27 cellular contexts compared by ENCODE assay signal in the genomic region with DNA sequence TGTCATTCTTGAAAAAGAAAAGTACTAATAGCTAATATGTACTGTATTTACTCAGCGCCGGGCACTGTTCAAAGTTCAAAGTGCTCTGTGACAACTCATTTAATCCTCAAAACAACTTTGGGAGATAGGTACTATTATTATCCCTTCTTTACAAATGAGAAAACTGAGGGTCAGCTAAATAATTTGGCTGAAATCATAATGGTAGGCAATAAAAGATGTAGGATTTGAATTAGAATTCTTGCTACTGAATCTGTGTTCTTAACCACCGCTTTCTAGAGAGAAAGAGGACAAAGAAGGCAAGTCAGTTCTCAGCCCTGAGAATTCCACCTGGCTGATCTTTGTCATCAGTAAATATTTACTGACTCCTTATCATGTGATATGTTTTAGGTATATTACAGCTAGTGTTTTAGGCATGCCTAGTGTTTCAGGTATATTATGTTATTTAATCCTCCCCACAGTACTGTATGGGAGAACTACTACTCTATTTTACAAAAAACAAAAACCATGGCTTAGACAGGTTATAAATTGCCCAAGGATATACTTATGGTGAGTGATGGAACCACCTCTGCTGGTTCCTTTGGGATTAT.
DNase-seq lines count a peak whose midpoint lies in the region; ATAC-seq, FAIRE-seq and TF ChIP-seq lines count a peak whose summit lies in the region.
"Had no signal": no experiment of that assay in that cellular context is flagged by ENCODE, and none has a peak within 500 bp of the region (broad histone marks: within the 10 kb centered on the region; RNA-seq: fewer than 3 reads in every experiment).

No MANE protein-coding gene starts in this region.

- H3K4me3 ChIP-seq in astrocyte (ENCODE audit: insufficient read depth, low read depth, low read length) (no peak overlapping the region), mucosa of descending colon (no peak overlapping the region)
- H3K4me3 ChIP-seq: dorsolateral prefrontal cortex, gastroesophageal sphincter, lung had no signal

- no peaks in the 10 kb centered on the region for H3K9me3 ChIP-seq in astrocyte (ENCODE audit: insufficient read depth, low read depth, low read length)
- H3K9me3 ChIP-seq in mucosa of descending colon: no peaks in the 10 kb centered on the region
- H3K9me3 ChIP-seq: gastroesophageal sphincter, SK-N-SH had no signal

- peak overlapping the region; percentile 64 for H3K27ac Mint-ChIP-seq in astrocyte (ENCODE audit: unreplicated experiment)
- no peak overlapping the region for H3K27ac Mint-ChIP-seq in activated naive CD4-positive, alpha-beta T cell treated with anti-CD3 and anti-CD28 coated beads for 36 hours
- H3K27ac Mint-ChIP-seq: CD4-positive, CD25-positive, alpha-beta regulatory T cell; nephron progenitor cell; T-helper 1 cell treated with Interleukin-12 subunit alpha and Interleukin-12 subunit beta and Interleukin-4 antibody, amounts not matched to agents 30 μg/mL and 1 μg/mL, for 36 hours had no signal

- peaks cover 39% of the 10 kb centered on the region for H3K4me1 Mint-ChIP-seq in astrocyte (ENCODE audit: low read depth, unreplicated experiment)
- H3K4me1 Mint-ChIP-seq in activated naive CD4-positive, alpha-beta T cell treated with anti-CD3 and anti-CD28 coated beads for 36 hours (ENCODE audit: low read depth): no peaks in the 10 kb centered on the region
- H3K4me1 Mint-ChIP-seq: CD4-positive, CD25-positive, alpha-beta regulatory T cell had no signal

- H3K27me3 ChIP-seq in astrocyte (ENCODE audit: insufficient read depth, low read length): no peaks in the 10 kb centered on the region
- H3K27me3 ChIP-seq: dorsolateral prefrontal cortex, gastroesophageal sphincter had no signal

- DNase-seq in DMS53 (lab: John Stamatoyannopoulos, UW) (peak; percentile 63), astrocyte (ENCODE audit: low read depth) (no peak), mucosa of descending colon (peak in 1 of 3 donors; percentile 59), NCI-H2107 treated with DMSO at 0.1 percent for 48 hours (lab: John Stamatoyannopoulos, UW; ENCODE audit: unreplicated experiment) (no peak), NCI-H446 (lab: John Stamatoyannopoulos, UW) (no peak), NCI-H82 (lab: John Stamatoyannopoulos, UW) (no peak)
- no peak for DNase-seq in activated naive CD4-positive, alpha-beta T cell treated with anti-CD3 and anti-CD28 coated beads for 36 hours
- DNase-seq: activated effector memory CD4-positive, alpha-beta T cell treated with anti-CD3 and anti-CD28 coated beads, Interleukin-2, amount 50 U/mL, for 16 hours; activated T-cell treated with anti-CD3 and anti-CD28 coated beads for 4 hours; CD4-positive, CD25-positive, alpha-beta regulatory T cell; cerebellar nuclear complex; dorsolateral prefrontal cortex; MV-4-11; NCI-H1436 treated with DMSO at 0.1 percent for 48 hours; NCI-H526; nephron progenitor cell; SK-N-SH; stimulated activated CD4-positive, alpha-beta T cell treated with anti-CD3 and anti-CD28 coated beads, Interleukin-15, amount 100 ng/mL, for 24 hours; stimulated activated naive CD4-positive, alpha-beta T cell treated with Interleukin-2 at 50 U/mL for 16 hours had no signal

- TF ChIP-seq CTCF in C4-2B (conservative IDR thresholded peaks at IDR 0.05) (no peak), astrocyte (IDR thresholded peaks at IDR 0.05; ENCODE audit: insufficient read depth, low read depth, low read length) (no peak), mucosa of descending colon (IDR thresholded peaks at IDR 0.05) (no peak)

- peak; percentile 65 for ATAC-seq in mucosa of descending colon
- ATAC-seq: gastroesophageal sphincter, sciatic nerve had no signal

- no peak overlapping the region for H2AFZ ChIP-seq in astrocyte (ENCODE audit: low read depth, low read length)
- H2AFZ ChIP-seq: parathyroid adenoma had no signal

- peaks cover 6% of the 10 kb centered on the region for H3K4me1 ChIP-seq in astrocyte (ENCODE audit: insufficient read depth, low read length)
- H3K4me1 ChIP-seq in mucosa of descending colon (ENCODE audit: low read depth): peaks cover 11% of the 10 kb centered on the region
- H3K4me1 ChIP-seq: parathyroid adenoma had no signal

- FAIRE-seq in astrocyte (lab: Jason Lieb, UNC): no peak
- FAIRE-seq: keratinocyte had no signal

- H3K27me3 Mint-ChIP-seq in astrocyte (ENCODE audit: low read depth, unreplicated experiment): no peaks in the 10 kb centered on the region
- peaks cover 5% of the 10 kb centered on the region for H3K27me3 Mint-ChIP-seq in activated naive CD4-positive, alpha-beta T cell treated with anti-CD3 and anti-CD28 coated beads for 36 hours (ENCODE audit: low read depth)

- no peak overlapping the region for H3K4me2 ChIP-seq in astrocyte (ENCODE audit: low read length)
- H3K4me2 ChIP-seq: SK-N-SH had no signal

- intact Hi-C loops in mucosa of descending colon (cut with DNase I, micrococcal nuclease): no loop called here
- intact Hi-C loops in activated naive CD4-positive, alpha-beta T cell treated with anti-CD3 and anti-CD28 coated beads for 36 hours (cut with micrococcal nuclease): no loop called here

- no peaks in the 10 kb centered on the region for H4K20me1 ChIP-seq in astrocyte (ENCODE audit: insufficient read depth, low read length)

- no peaks in the 10 kb centered on the region for H3K79me2 ChIP-seq in astrocyte (ENCODE audit: insufficient read depth, low read length)
- H3K79me2 ChIP-seq: parathyroid adenoma had no signal

- H3K36me3 ChIP-seq in astrocyte (ENCODE audit: insufficient read depth, low read length) (no peaks in the 10 kb centered on the region), mucosa of descending colon (ENCODE audit: low read depth) (no peaks in the 10 kb centered on the region)
- H3K36me3 ChIP-seq: gastroesophageal sphincter had no signal

- H3K27ac ChIP-seq in C4-2B (peak overlapping the region; percentile 39; the same call in 1 of the 2 replicates), astrocyte (ENCODE audit: low read depth, low read length) (no peak overlapping the region)
- H3K27ac ChIP-seq: gastroesophageal sphincter, parathyroid adenoma, RWPE1 had no signal

- H3K4me3 Mint-ChIP-seq in astrocyte (ENCODE audit: unreplicated experiment): no peak overlapping the region
- no peak overlapping the region for H3K4me3 Mint-ChIP-seq in activated naive CD4-positive, alpha-beta T cell treated with anti-CD3 and anti-CD28 coated beads for 36 hours
- H3K4me3 Mint-ChIP-seq: CD4-positive, CD25-positive, alpha-beta regulatory T cell; nephron progenitor cell; T-helper 1 cell treated with Interleukin-12 subunit alpha and Interleukin-12 subunit beta and Interleukin-4 antibody, amounts not matched to agents 30 μg/mL and 1 μg/mL, for 36 hours had no signal

- H3K9ac ChIP-seq in astrocyte (ENCODE audit: low read length): no peak overlapping the region
- H3K9ac ChIP-seq: parathyroid adenoma, SK-N-SH had no signal

- H3K9me3 Mint-ChIP-seq in astrocyte (ENCODE audit: unreplicated experiment): no peaks in the 10 kb centered on the region
- no peaks in the 10 kb centered on the region for H3K9me3 Mint-ChIP-seq in activated naive CD4-positive, alpha-beta T cell treated with anti-CD3 and anti-CD28 coated beads for 36 hours
- H3K9me3 Mint-ChIP-seq: nephron progenitor cell; T-helper 1 cell treated with Interleukin-12 subunit alpha and Interleukin-12 subunit beta and Interleukin-4 antibody, amounts not matched to agents 30 μg/mL and 1 μg/mL, for 36 hours had no signal

- CTCF ChIA-PET in activated naive CD4-positive, alpha-beta T cell treated with anti-CD3 and anti-CD28 coated beads for 36 hours (lab: Charles Lee): no interaction called here

- peaks cover under 1% of the 10 kb centered on the region for H3K36me3 Mint-ChIP-seq in astrocyte (ENCODE audit: low read depth, unreplicated experiment)
- H3K36me3 Mint-ChIP-seq in activated naive CD4-positive, alpha-beta T cell treated with anti-CD3 and anti-CD28 coated beads for 36 hours (ENCODE audit: low read depth): no peaks in the 10 kb centered on the region
- H3K36me3 Mint-ChIP-seq: CD4-positive, CD25-positive, alpha-beta regulatory T cell had no signal
